In genomic region chr14:85439696-85440328, GRCh38 we compare ENCODE assay signal across 15 cellular contexts.
DNase-seq lines count a peak whose midpoint lies in the region; ATAC-seq, FAIRE-seq and TF ChIP-seq lines count a peak whose summit lies in the region.
"Had no signal": no experiment of that assay in that cellular context is flagged by ENCODE, and none has a peak within 500 bp of the region (broad histone marks: within the 10 kb centered on the region; RNA-seq: fewer than 3 reads in every experiment).

No MANE protein-coding gene starts in this region.

- H4K20me1 ChIP-seq in smooth muscle cell (ENCODE audit: low read depth): no peaks in the 10 kb centered on the region

- POLR2A ChIA-PET in Caco-2 (lab: Charles Lee): no interaction called here

- H3K9me3 Mint-ChIP-seq in HFFc6 (no peaks in the 10 kb centered on the region), Caco-2 (ENCODE audit: unreplicated experiment) (no peaks in the 10 kb centered on the region)

- WGBS in smooth muscle cell (ENCODE audit: low lambda C conversion rate): 50% methylated on average over 4 of the region's 4 CpGs

- H3K27ac ChIP-seq in foreskin keratinocyte (peak overlapping the region; percentile 71), smooth muscle cell (ENCODE audit: low read depth) (peak overlapping the region; percentile 61)

- H3K4me3 ChIP-seq in smooth muscle cell: no peak overlapping the region
- H3K4me3 ChIP-seq in Caco-2 (ENCODE audit: low read depth, low read length): no peak overlapping the region

- no peak overlapping the region for H2AFZ ChIP-seq in smooth muscle cell (ENCODE audit: low read depth)

- ATAC-seq in foreskin keratinocyte (peak; percentile 45), HG02885 (IDR thresholded peaks at IDR 0.05; ENCODE audit: poor library complexity, unreplicated experiment) (no peak)
- ATAC-seq: activated T-cell treated with anti-CD3 and anti-CD28 coated beads, Interleukin-2, amount 50 U/mL, for 72 hours had no signal

- H3K4me1 Mint-ChIP-seq in HFFc6 (ENCODE audit: low read depth) (peaks cover 74% of the 10 kb centered on the region), Caco-2 (ENCODE audit: low read depth, unreplicated experiment) (no peaks in the 10 kb centered on the region)
- H3K4me1 Mint-ChIP-seq: natural killer cell had no signal

- peak overlapping the region; percentile 36 for H3K27ac Mint-ChIP-seq in HFFc6
- H3K27ac Mint-ChIP-seq in Caco-2 (ENCODE audit: unreplicated experiment): no peak overlapping the region
- H3K27ac Mint-ChIP-seq: activated T-cell treated with anti-CD3 and anti-CD28 coated beads, Interleukin-2, amount 50 U/mL, for 72 hours; natural killer cell had no signal

- H3K27me3 Mint-ChIP-seq in HFFc6 (ENCODE audit: insufficient read depth): no peaks in the 10 kb centered on the region
- H3K27me3 Mint-ChIP-seq in Caco-2 (ENCODE audit: insufficient read depth, unreplicated experiment): no peaks in the 10 kb centered on the region

- DNase-seq in HFFc6 (peak; percentile 26), amniotic epithelial cell (ENCODE audit: low read depth) (peak; percentile 41), foreskin keratinocyte (peak; percentile 93 to 95), smooth muscle cell (lab: John Stamatoyannopoulos, UW; ENCODE audit: unreplicated experiment) (no peak), Caco-2 (no peak), NCI-H1694 (lab: John Stamatoyannopoulos, UW) (no peak), frontal cortex (ENCODE audit: low spot score in 2 of 2) (no peak)
- DNase-seq: activated T-cell treated with anti-CD3 and anti-CD28 coated beads, Interleukin-2, amount 50 U/mL, for 72 hours; anterior cingulate cortex; COR-L47; erythroblast; natural killer cell; NCI-H1694 treated with DMSO at 0.1 percent for 48 hours; NCI-H82 had no signal

- no peaks in the 10 kb centered on the region for H3K27me3 ChIP-seq in foreskin keratinocyte
- H3K27me3 ChIP-seq in smooth muscle cell (ENCODE audit: low read depth): no peaks in the 10 kb centered on the region
- no peaks in the 10 kb centered on the region for H3K27me3 ChIP-seq in Caco-2 (replicated peaks; ENCODE audit: control insufficient read depth, insufficient read depth, low read length)

- TF ChIP-seq CTCF in HFFc6 (IDR thresholded peaks at IDR 0.05): no peak
- TF ChIP-seq CTCF in foreskin keratinocyte (conservative IDR thresholded peaks at IDR 0.05): no peak
- no peak for TF ChIP-seq CTCF in smooth muscle cell (IDR thresholded peaks at IDR 0.05; ENCODE audit: borderline replicate concordance, insufficient read depth, poor library complexity, severe bottlenecking)
- no peak for TF ChIP-seq CTCF in Caco-2 (IDR thresholded peaks at IDR 0.05; ENCODE audit: insufficient read depth in 1 of 2, low read depth in 1 of 2, low read length in 1 of 2, severe bottlenecking in 1 of 2, unreplicated experiment in 1 of 2)

- H3K79me2 ChIP-seq in smooth muscle cell (ENCODE audit: low read depth): no peaks in the 10 kb centered on the region

- H3K4me3 Mint-ChIP-seq in HFFc6: peak overlapping the region; percentile 10; the same call in 1 of the 2 replicates
- H3K4me3 Mint-ChIP-seq in Caco-2 (ENCODE audit: unreplicated experiment): no peak overlapping the region
- H3K4me3 Mint-ChIP-seq: activated T-cell treated with anti-CD3 and anti-CD28 coated beads, Interleukin-2, amount 50 U/mL, for 72 hours; natural killer cell had no signal

- no peak for FAIRE-seq in frontal cortex (lab: Jason Lieb, UNC)

- intact Hi-C loops in Caco-2 (cut with micrococcal nuclease; ENCODE audit: unreplicated experiment): no loop called here

- H3K36me3 ChIP-seq in smooth muscle cell (ENCODE audit: low read depth) (no peaks in the 10 kb centered on the region), Caco-2 (ENCODE audit: control insufficient read depth, insufficient read depth, low read length) (no peaks in the 10 kb centered on the region)

- H3K9me3 ChIP-seq in smooth muscle cell (replicated peaks; ENCODE audit: low read depth): no peaks in the 10 kb centered on the region
- H3K9me3 ChIP-seq in Caco-2: 0 out of 2 replicates have a peak, but pooled peaks cover 4% of the 10 kb centered on the region

- CTCF ChIA-PET in Caco-2 (lab: Charles Lee): no interaction called here

- BruUV-seq in Caco-2 (replicated peaks; lab: Mats Ljungman, UMichigan): no TSS peak

- H3F3A ChIP-seq in smooth muscle cell (ENCODE audit: low read depth): no peaks in the 10 kb centered on the region

- H3K4me2 ChIP-seq in smooth muscle cell: peak overlapping the region; percentile 5

- peaks cover 52% of the 10 kb centered on the region for H3K4me1 ChIP-seq in foreskin keratinocyte
- no peaks in the 10 kb centered on the region for H3K4me1 ChIP-seq in smooth muscle cell (ENCODE audit: low read depth)
- H3K4me1 ChIP-seq in Caco-2: peaks cover 23% of the 10 kb centered on the region

- H3K36me3 Mint-ChIP-seq in HFFc6 (ENCODE audit: low read depth) (peaks cover 4% of the 10 kb centered on the region; the same call in 1 of the 2 replicates), Caco-2 (ENCODE audit: insufficient read depth, unreplicated experiment) (no peaks in the 10 kb centered on the region)
- H3K36me3 Mint-ChIP-seq: natural killer cell had no signal

- H3K9ac ChIP-seq in smooth muscle cell (ENCODE audit: low read depth): no peak overlapping the region

Comparison
In these comparisons a context has a peak if more than half of its experiments do, and no peak if none do; other contexts are left out.
1. DNase-seq: peak in HFFc6 (single experiment), amniotic epithelial cell (single experiment) and foreskin keratinocyte (2 of 2); none in smooth muscle cell (single experiment), Caco-2 (0 of 2), NCI-H1694 (single experiment) and frontal cortex (0 of 2).